In genomic region chr1:53025034-53025777, GRCh38 we compare ENCODE assay signal across 12 cellular contexts. TPM values are rescaled to one million over a fixed set of nuclear protein-coding genes. Genes with fewer than 3 reads are reported as not detected.
DNase-seq lines count a peak whose midpoint lies in the region; ATAC-seq and TF ChIP-seq lines count a peak whose summit lies in the region.
"Had no signal": no experiment of that assay in that cellular context is flagged by ENCODE, and none has a peak within 500 bp of the region (broad histone marks: within the 10 kb centered on the region; RNA-seq: fewer than 3 reads in every experiment).

No MANE protein-coding gene starts in this region.

- H3K27ac ChIP-seq in brain microvascular endothelial cell, result peak overlapping the region; percentile 49
- peak overlapping the region; percentile 59 to 82 (median 70) for H3K27ac ChIP-seq in transverse colon
- H3K27ac ChIP-seq: SK-N-MC had no signal

- ATAC-seq in natural killer cell, result no peak

- in situ Hi-C loops in brain microvascular endothelial cell (cut with HindIII; ENCODE audit: low pct_ligation_motif_present, low sequenced_read_pairs), result no loop called here
- in situ Hi-C loops in transverse colon (cut with MboI; ENCODE audit: low pct_ligation_motif_present in 1 of 4, low pct_unique_long_range_greater_than_20kb in 1 of 4, low sequenced_read_pairs in 3 of 4), result no loop called here

- H3K36me3 ChIP-seq in brain microvascular endothelial cell (replicated peaks) (no peaks in the 10 kb centered on the region), transverse colon (peaks cover 0 to 5% (median 0%) of the 10 kb centered on the region in 4 donors)

- H3K36me3 Mint-ChIP-seq in natural killer cell, result no peaks in the 10 kb centered on the region

- no peak for TF ChIP-seq EP300 in transverse colon (IDR thresholded peaks at IDR 0.05; ENCODE audit: low read depth)

- 59 to 73% methylated on average over 3 of the region's 3 CpGs for WGBS in transverse colon (ENCODE audit: low coverage in 1 of 2), 2 donors

- no peak for TF ChIP-seq CTCF in brain microvascular endothelial cell (IDR thresholded peaks at IDR 0.05; ENCODE audit: low read depth, low read length, missing control alignments)
- TF ChIP-seq CTCF in transverse colon (IDR thresholded peaks at IDR 0.05), result no peak
- TF ChIP-seq CTCF in natural killer cell (IDR thresholded peaks at IDR 0.05), result no peak

- no peaks in the 10 kb centered on the region for H3K9me3 Mint-ChIP-seq in natural killer cell
- H3K9me3 Mint-ChIP-seq: activated naive CD4-positive, alpha-beta T cell treated with anti-CD3 and anti-CD28 coated beads, Interleukin-2, amount 10 ng/mL, durations not matched to agents 7 days and 5 days; immature natural killer cell had no signal

- DNase-seq in DMS53 (lab: John Stamatoyannopoulos, UW), result peak; percentile 19
- DNase-seq in DMS53 treated with DMSO at 0.1 percent for 48 hours (lab: John Stamatoyannopoulos, UW; ENCODE audit: unreplicated experiment), result no peak
- peak; percentile 55 for DNase-seq in brain microvascular endothelial cell
- DNase-seq in kidney glomerular epithelial cell (lab: John Stamatoyannopoulos, UW), result peak; percentile 24
- peak; percentile 39 for DNase-seq in transverse colon
- no peak for DNase-seq in midbrain (lab: John Stamatoyannopoulos, UW)
- no peak for DNase-seq in NCI-H526 treated with DMSO at 0.1 percent for 48 hours (lab: John Stamatoyannopoulos, UW)
- DNase-seq in natural killer cell, result no peak
- DNase-seq: 8988T; activated naive CD4-positive, alpha-beta T cell treated with anti-CD3 and anti-CD28 coated beads, Interleukin-2, amount 10 ng/mL, durations not matched to agents 7 days and 5 days; immature natural killer cell had no signal

- no peak for TF ChIP-seq POLR2A in transverse colon (IDR thresholded peaks at IDR 0.05)

- H3K4me1 Mint-ChIP-seq in natural killer cell, result peaks cover 8% of the 10 kb centered on the region in 2 donors

- H3K4me3 ChIP-seq in brain microvascular endothelial cell (ENCODE audit: low read depth, low read length) (no peak overlapping the region), transverse colon (no peak overlapping the region)
- H3K4me3 ChIP-seq: SK-N-MC had no signal

- no peaks in the 10 kb centered on the region for H3K9me3 ChIP-seq in transverse colon

- no peaks in the 10 kb centered on the region for H3K27me3 Mint-ChIP-seq in natural killer cell (ENCODE audit: low read depth in 2 of 2)
- H3K27me3 Mint-ChIP-seq: activated naive CD4-positive, alpha-beta T cell treated with anti-CD3 and anti-CD28 coated beads, Interleukin-2, amount 10 ng/mL, durations not matched to agents 7 days and 5 days had no signal

- H3K27ac Mint-ChIP-seq in natural killer cell, result no peak overlapping the region
- H3K27ac Mint-ChIP-seq: activated naive CD4-positive, alpha-beta T cell treated with anti-CD3 and anti-CD28 coated beads, Interleukin-2, amount 10 ng/mL, durations not matched to agents 7 days and 5 days; immature natural killer cell had no signal

- intact Hi-C loops in transverse colon (cut with DNase I; ENCODE audit: low total_unique reads) (no loop called here), natural killer cell (cut with micrococcal nuclease) (no loop called here)

- H3K4me1 ChIP-seq in transverse colon, result peaks cover 0 to 31% (median 11%) of the 10 kb centered on the region in 4 donors

- H3K4me3 Mint-ChIP-seq in natural killer cell, result no peak overlapping the region
- H3K4me3 Mint-ChIP-seq: activated naive CD4-positive, alpha-beta T cell treated with anti-CD3 and anti-CD28 coated beads, Interleukin-2, amount 10 ng/mL, durations not matched to agents 7 days and 5 days; immature natural killer cell had no signal

- H3K27me3 ChIP-seq in brain microvascular endothelial cell (replicated peaks), result no peaks in the 10 kb centered on the region
- H3K27me3 ChIP-seq in transverse colon, result no peaks in the 10 kb centered on the region

RNA-seq across cellular contexts. Expression of gene PODN, which starts 36.8 kb away (rescaled TPM):
- total RNA-seq in transverse colon (10 to 100 TPM; 29.4 to 43.6 (median 35.6) TPM), natural killer cell (10 to 100 TPM in 2 of 3 donors, 1 to 10 TPM in 1; 8.8 to 13.2 (median 11.2) TPM)

Comparison
In these comparisons a context has a peak if more than half of its experiments do, and no peak if none do; other contexts are left out.
1. DNase-seq: peak in DMS53 (single experiment), brain microvascular endothelial cell (single experiment), kidney glomerular epithelial cell (single experiment) and transverse colon (single experiment); none in DMS53 treated with DMSO at 0.1 percent for 48 hours (single experiment), midbrain (single experiment), NCI-H526 treated with DMSO at 0.1 percent for 48 hours (single experiment) and natural killer cell (single experiment).